ENCODE assay signal across 8 cellular contexts in genomic region chr20:37521091-37521771, GRCh38. TPM values are rescaled to one million over a fixed set of nuclear protein-coding genes. Genes with fewer than 3 reads are reported as not detected.
DNase-seq lines count a peak whose midpoint lies in the region; ATAC-seq and TF ChIP-seq lines count a peak whose summit lies in the region.

TSS of gene NNAT (plus strand) at chr20:37521250. CDS start at chr20:37521332, 82 bp downstream.

- H3K79me2 ChIP-seq in fibroblast of lung (ENCODE audit: control insufficient read depth, insufficient read depth, low read length) (peaks cover 62% of the 10 kb centered on the region), trophoblast cell (ENCODE audit: control insufficient read depth, insufficient read depth, low read length, poor library complexity) (peaks cover 38% of the 10 kb centered on the region), smooth muscle cell (ENCODE audit: low read depth) (peaks cover 94% of the 10 kb centered on the region)

- no peak within 1 kb of the TSS for H2BK120ac ChIP-seq in trophoblast cell (ENCODE audit: insufficient read depth, low read length, poor library complexity)

- H3K27ac ChIP-seq in fibroblast of lung (ENCODE audit: insufficient read depth, low read length) (no peak within 1 kb of the TSS), trophoblast cell (ENCODE audit: low read depth, low read length) (no peak within 1 kb of the TSS), smooth muscle cell (ENCODE audit: low read depth) (no peak within 1 kb of the TSS)

- ATAC-seq in GM21381 (IDR thresholded peaks at IDR 0.05; ENCODE audit: unreplicated experiment) (no peak), GM21723 (IDR thresholded peaks at IDR 0.05; ENCODE audit: unreplicated experiment) (no peak)

- no peak within 1 kb of the TSS for H3K23ac ChIP-seq in trophoblast cell (ENCODE audit: low read length)

- H3K18ac ChIP-seq in trophoblast cell (ENCODE audit: low read length), result peak within 1 kb of the TSS; percentile 39

- no peak within 1 kb of the TSS for H4K12ac ChIP-seq in trophoblast cell (ENCODE audit: low read depth, low read length)

- H3K36me3 ChIP-seq in fibroblast of lung (ENCODE audit: control insufficient read depth, insufficient read depth, low read length), result peaks cover 8% of the 10 kb centered on the region
- H3K36me3 ChIP-seq in trophoblast cell (ENCODE audit: control insufficient read depth in 1 of 2, insufficient read depth in 2 of 2, low read length in 2 of 2), result peaks cover 41 to 55% of the 10 kb centered on the region in 2 experiments
- H3K36me3 ChIP-seq in smooth muscle cell (ENCODE audit: low read depth), result no peaks in the 10 kb centered on the region

- no peak within 1 kb of the TSS for H2BK5ac ChIP-seq in trophoblast cell (ENCODE audit: low read depth, low read length, poor library complexity)

- in situ Hi-C loops in G401 (cut with HindIII; ENCODE audit: low sequenced_read_pairs), result loop anchor here (25.0 kb wide), 1 partner anchor 259 kb away; the partner anchor contains the start of gene GHRH

- H3K79me1 ChIP-seq in trophoblast cell (ENCODE audit: low read length), result no peaks in the 10 kb centered on the region

- no peak within 1 kb of the TSS for H3K14ac ChIP-seq in trophoblast cell (ENCODE audit: low read length)

- peak within 1 kb of the TSS; percentile 45 for H3K4me3 ChIP-seq in WI38 (ENCODE audit: low read depth, low read length)
- peak within 1 kb of the TSS in 3 of 4 experiments; percentile 21 to 55 (median 47) for H3K4me3 ChIP-seq in fibroblast of lung (replicated peaks in 1 of 4; ENCODE audit: control extremely low read depth in 1 of 4, insufficient read depth in 1 of 4, low read depth in 3 of 4, low read length in 4 of 4)
- peak within 1 kb of the TSS; percentile 61 for H3K4me3 ChIP-seq in trophoblast cell (ENCODE audit: low read depth, low read length)
- no peak within 1 kb of the TSS for H3K4me3 ChIP-seq in smooth muscle cell

- H3K4me1 ChIP-seq in fibroblast of lung (ENCODE audit: control insufficient read depth, extremely low read depth, insufficient read depth, low read length), result peaks cover 17% of the 10 kb centered on the region
- H3K4me1 ChIP-seq in trophoblast cell (ENCODE audit: control insufficient read depth in 1 of 2, insufficient read depth in 2 of 2, low read length in 2 of 2), result peaks cover 38 to 57% of the 10 kb centered on the region in 2 experiments
- H3K4me1 ChIP-seq in smooth muscle cell (ENCODE audit: low read depth), result peaks cover 20% of the 10 kb centered on the region

- no peak within 1 kb of the TSS for H2AK5ac ChIP-seq in trophoblast cell (ENCODE audit: low read length)

- H2BK12ac ChIP-seq in trophoblast cell (ENCODE audit: low read length), result no peak within 1 kb of the TSS

- H4K8ac ChIP-seq in trophoblast cell (ENCODE audit: low read depth, low read length), result no peak within 1 kb of the TSS

- no peaks in the 10 kb centered on the region for H3K9me3 ChIP-seq in fibroblast of lung (ENCODE audit: control insufficient read depth, insufficient read depth, low read depth, low read length)
- peaks cover 7% of the 10 kb centered on the region for H3K9me3 ChIP-seq in trophoblast cell (ENCODE audit: insufficient read depth, low read depth, low read length)
- no peaks in the 10 kb centered on the region for H3K9me3 ChIP-seq in smooth muscle cell (replicated peaks; ENCODE audit: low read depth)

- H4K91ac ChIP-seq in trophoblast cell (ENCODE audit: low read depth, low read length), result peak within 1 kb of the TSS; percentile 4

- H4K20me1 ChIP-seq in fibroblast of lung (ENCODE audit: control insufficient read depth, extremely low read depth, insufficient read depth, low read length), result peaks cover 2% of the 10 kb centered on the region
- peaks cover 99% of the 10 kb centered on the region for H4K20me1 ChIP-seq in smooth muscle cell (ENCODE audit: low read depth)

- DNase-seq in G401 (ENCODE audit: low spot score), result peak; percentile 54
- DNase-seq in fibroblast of lung (ENCODE audit: low read depth in 2 of 2), result no peak
- DNase-seq in trophoblast cell, result no peak
- DNase-seq in NCI-H2171 treated with DMSO at 0.1 percent for 48 hours (lab: John Stamatoyannopoulos, UW), result no peak
- DNase-seq in smooth muscle cell (lab: John Stamatoyannopoulos, UW; ENCODE audit: unreplicated experiment), result no peak

- TF ChIP-seq CTCF in WI38 (IDR thresholded peaks at IDR 0.05; ENCODE audit: low read depth, low read length), result no peak
- TF ChIP-seq CTCF in fibroblast of lung (conservative IDR thresholded peaks at IDR 0.05 in 1 of 2, IDR thresholded peaks at IDR 0.05 in 1 of 2; ENCODE audit: low read depth in 1 of 2, low read length in 2 of 2), result no peak
- no peak for TF ChIP-seq CTCF in smooth muscle cell (IDR thresholded peaks at IDR 0.05; ENCODE audit: borderline replicate concordance, insufficient read depth, poor library complexity, severe bottlenecking)

- H3K27me3 ChIP-seq in fibroblast of lung (ENCODE audit: control insufficient read depth, insufficient read depth, low read length) (no peaks in the 10 kb centered on the region), trophoblast cell (ENCODE audit: insufficient read depth, low read length) (no peaks in the 10 kb centered on the region), smooth muscle cell (ENCODE audit: low read depth) (no peaks in the 10 kb centered on the region)

- peaks cover 4% of the 10 kb centered on the region for H3F3A ChIP-seq in smooth muscle cell (ENCODE audit: low read depth)

- H3K9ac ChIP-seq in fibroblast of lung (ENCODE audit: insufficient read depth, low read length) (no peak within 1 kb of the TSS), trophoblast cell (ENCODE audit: low read length) (no peak within 1 kb of the TSS), smooth muscle cell (ENCODE audit: low read depth) (no peak within 1 kb of the TSS)

- peak within 1 kb of the TSS; percentile 87 for H3K4ac ChIP-seq in trophoblast cell (ENCODE audit: low read depth, low read length)

- no CpG with 5 or more reads among the region's 69 CpGs for WGBS in trophoblast cell (ENCODE audit: extremely low coverage, insufficient coverage, insufficient read length)
- 99% methylated on average over 69 of the region's 69 CpGs for WGBS in smooth muscle cell (ENCODE audit: low lambda C conversion rate)

- H3K4me2 ChIP-seq in fibroblast of lung (ENCODE audit: extremely low read depth, insufficient read depth, low read length) (peak within 1 kb of the TSS; percentile 44), trophoblast cell (ENCODE audit: low read length) (peak within 1 kb of the TSS; percentile 15), smooth muscle cell (no peak within 1 kb of the TSS)

- H2AFZ ChIP-seq in fibroblast of lung (ENCODE audit: low read length), result no peak within 1 kb of the TSS
- H2AFZ ChIP-seq in trophoblast cell (ENCODE audit: insufficient read depth, low read length, poor library complexity), result no peak within 1 kb of the TSS
- H2AFZ ChIP-seq in smooth muscle cell (ENCODE audit: low read depth), result no peak within 1 kb of the TSS

RNA-seq across cellular contexts. Expression of gene NNAT, which starts in this region (rescaled TPM):
- total RNA-seq in G401 (2014; rRNA removed; shearing (Covaris generic)), result not detected in 2 replicates
- total RNA-seq in fibroblast of lung (0.26 and 0.83 TPM in 2 replicates), smooth muscle cell (6.5 TPM in 1 of 2 replicates, not detected in the other)
- polyA plus RNA-seq in fibroblast of lung (0.74 and 2.4 TPM in 2 replicates), smooth muscle cell (0.22 and 0.35 TPM in 2 replicates)
- 0.66 and 3.9 TPM in 2 replicates for polyA plus RNA-seq in fibroblast of lung (2012)
- polyA minus RNA-seq in fibroblast of lung (ENCODE audit: low replicate concordance), result 0.33 TPM in 1 of 2 replicates, not detected in the other
- polyA plus RNA-seq in trophoblast cell (2013), result 112 and 133 TPM in 2 replicates

Comparison
In these comparisons a context has a peak if more than half of its experiments do, and no peak if none do; other contexts are left out.
1. Peak in DNase-seq in G401; RNA of the gene not detected or under 1 TPM.